ENCODE assay signal across 1 cellular context in genomic region chr4:108833041-108833440, GRCh38.
TF ChIP-seq lines count a peak whose summit lies in the region.

No MANE protein-coding gene starts in this region.

TF ChIP-seq in WTC11, 78 proteins besides CTCF, POLR2A, EP300 and RAD21 (continued from another document):
- TF ChIP-seq PRDM15 (CRISPR knock-in tag; IDR thresholded peaks at IDR 0.05), result no peak
- no peak for TF ChIP-seq ZNF281 (CRISPR knock-in tag; IDR thresholded peaks at IDR 0.05)
- no peak for TF ChIP-seq USF1 (CRISPR knock-in tag; IDR thresholded peaks at IDR 0.05)
- TF ChIP-seq ZNF423 (CRISPR knock-in tag; IDR thresholded peaks at IDR 0.05), result no peak
- no peak for TF ChIP-seq KAT7 (CRISPR knock-in tag; IDR thresholded peaks at IDR 0.05; ENCODE audit: borderline replicate concordance)
- no peak for TF ChIP-seq PRRX2 (CRISPR knock-in tag; IDR thresholded peaks at IDR 0.05)
- TF ChIP-seq EMX1 (CRISPR knock-in tag; IDR thresholded peaks at IDR 0.05), result no peak
- TF ChIP-seq ZNF219 (CRISPR knock-in tag; IDR thresholded peaks at IDR 0.05; ENCODE audit: borderline replicate concordance), result no peak
- no peak for TF ChIP-seq E2F4 (CRISPR knock-in tag; IDR thresholded peaks at IDR 0.05; ENCODE audit: borderline replicate concordance, low read depth)
- TF ChIP-seq E2F1 (CRISPR knock-in tag; IDR thresholded peaks at IDR 0.05), result no peak
- no peak for TF ChIP-seq JAZF1 (CRISPR knock-in tag; IDR thresholded peaks at IDR 0.05)
- no peak for TF ChIP-seq ZMAT4 (CRISPR knock-in tag; IDR thresholded peaks at IDR 0.05)
- no peak for TF ChIP-seq CREB1 (CRISPR knock-in tag; IDR thresholded peaks at IDR 0.05)
- no peak for TF ChIP-seq CREM (CRISPR knock-in tag; IDR thresholded peaks at IDR 0.05)
